17 cellular contexts compared by ENCODE assay signal in the genomic region with DNA sequence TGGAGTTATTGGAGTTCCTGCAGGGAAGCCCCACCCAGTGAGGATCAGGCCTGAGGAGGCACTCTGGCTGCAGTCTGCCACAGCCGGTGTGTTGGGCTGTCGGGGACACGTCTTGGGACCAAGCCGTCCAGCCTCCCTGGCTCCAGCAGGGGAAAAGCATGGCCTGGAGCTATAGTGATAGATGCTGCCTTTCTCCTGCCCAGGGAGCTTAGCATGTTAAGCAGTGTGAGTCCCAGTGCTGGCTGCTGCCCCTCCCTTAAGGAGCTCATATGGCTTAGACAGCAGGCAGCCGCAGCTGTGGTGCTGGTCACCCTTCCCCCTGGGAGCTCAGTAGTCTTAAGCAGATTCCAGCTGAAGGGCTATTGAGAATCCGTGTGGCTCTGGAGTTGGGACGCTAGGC.
A peak's percentile ranks its signal among the peaks of the same experiment; 100 is the strongest.
DNase-seq lines count a peak whose midpoint lies in the region; ATAC-seq, FAIRE-seq and TF ChIP-seq lines count a peak whose summit lies in the region.
"Had no signal": no experiment of that assay in that cellular context is flagged by ENCODE, and none has a peak within 500 bp of the region (broad histone marks: within the 10 kb centered on the region; RNA-seq: fewer than 3 reads in every experiment).

No MANE protein-coding gene starts in this region.

- peaks cover 14% of the 10 kb centered on the region for H3K9me3 Mint-ChIP-seq in Caco-2 (ENCODE audit: unreplicated experiment)

- ATAC-seq in HepG2: no peak
- ATAC-seq in right lobe of liver: no peak
- ATAC-seq in HG02840 (IDR thresholded peaks at IDR 0.05; ENCODE audit: low FRiP score, unreplicated experiment): no peak

- H3K4me3 Mint-ChIP-seq in Caco-2 (ENCODE audit: unreplicated experiment): no peak overlapping the region

- intact Hi-C loops in HepG2 (cut with micrococcal nuclease; ENCODE audit: unreplicated experiment): no loop called here
- intact Hi-C loops in right lobe of liver (cut with DNase I): no loop called here
- intact Hi-C loops in kidney (cut with DNase I): no loop called here
- intact Hi-C loops in Caco-2 (cut with micrococcal nuclease; ENCODE audit: unreplicated experiment): no loop called here

- 93% methylated on average over 3 of the region's 7 CpGs for WGBS in HepG2 (ENCODE audit: low lambda C conversion rate)
- no CpG with 5 or more reads among the region's 7 CpGs for WGBS in right lobe of liver (ENCODE audit: insufficient coverage, low coverage, low lambda C conversion rate, missing lambda C conversion rate)

- H3K27me3 ChIP-seq in HepG2 (ENCODE audit: control insufficient read depth in 1 of 2, insufficient read depth in 2 of 2, low read length in 2 of 2): no peaks in the 10 kb centered on the region
- no peaks in the 10 kb centered on the region for H3K27me3 ChIP-seq in right lobe of liver
- H3K27me3 ChIP-seq in Caco-2 (replicated peaks; ENCODE audit: control insufficient read depth, insufficient read depth, low read length): no peaks in the 10 kb centered on the region

- TF ChIP-seq CTCF in HepG2 (CRISPR knock-in tag; IDR thresholded peaks at IDR 0.05) (no peak), right lobe of liver (IDR thresholded peaks at IDR 0.05) (no peak), kidney (IDR thresholded peaks at IDR 0.05; ENCODE audit: borderline replicate concordance, extremely low read depth, insufficient read depth) (no peak), Caco-2 (IDR thresholded peaks at IDR 0.05; ENCODE audit: insufficient read depth in 1 of 2, low read depth in 1 of 2, low read length in 1 of 2, severe bottlenecking in 1 of 2, unreplicated experiment in 1 of 2) (no peak)

- no peaks in the 10 kb centered on the region for H3K27me3 Mint-ChIP-seq in Caco-2 (ENCODE audit: insufficient read depth, unreplicated experiment)

- no peak for TF ChIP-seq RAD21 in HepG2 (CRISPR knock-in tag; IDR thresholded peaks at IDR 0.05)

- H3K27ac ChIP-seq in HepG2 (ENCODE audit: extremely low read length, insufficient read depth, low read length) (no peak overlapping the region), right lobe of liver (no peak overlapping the region), kidney (ENCODE audit: low read depth in 2 of 2, low read length in 2 of 2) (no peak overlapping the region)
- H3K27ac ChIP-seq: C4-2B, RWPE1 had no signal

- H3K4me1 ChIP-seq in HepG2 (ENCODE audit: insufficient read depth, low read length) (0 out of 2 replicates have a peak, but pooled peaks cover 6% of the 10 kb centered on the region), right lobe of liver (peaks cover 0 to 2% (median 0%) of the 10 kb centered on the region in 4 donors), kidney (ENCODE audit: control insufficient read depth in 1 of 2, insufficient read depth in 1 of 2, low read depth in 1 of 2, low read length in 2 of 2) (no peaks in the 10 kb centered on the region), Caco-2 (0 out of 2 replicates have a peak, but pooled peaks cover 4% of the 10 kb centered on the region)

- H3K4me2 ChIP-seq in HepG2 (ENCODE audit: low read depth, low read length): no peak overlapping the region

- H3K27ac Mint-ChIP-seq in Caco-2 (ENCODE audit: unreplicated experiment): no peak overlapping the region

- H3K36me3 ChIP-seq in HepG2 (replicated peaks in 1 of 2; ENCODE audit: control insufficient read depth in 1 of 2, insufficient read depth in 2 of 2, low read length in 2 of 2) (no peaks in the 10 kb centered on the region), right lobe of liver (no peaks in the 10 kb centered on the region), kidney (ENCODE audit: control insufficient read depth in 1 of 2, insufficient read depth in 2 of 2, low read length in 2 of 2) (no peaks in the 10 kb centered on the region), Caco-2 (ENCODE audit: control insufficient read depth, insufficient read depth, low read length) (no peaks in the 10 kb centered on the region; the same call in 1 of the 2 replicates)

- H3K36me3 Mint-ChIP-seq in Caco-2 (ENCODE audit: insufficient read depth, unreplicated experiment): peaks cover 10% of the 10 kb centered on the region

- H3K9me3 ChIP-seq in HepG2 (ENCODE audit: low read length) (peaks cover 6% of the 10 kb centered on the region; the same call in 1 of the 2 replicates), right lobe of liver (no peaks in the 10 kb centered on the region), kidney (ENCODE audit: control insufficient read depth in 1 of 2, low read length in 2 of 2) (peaks cover 2 to 6% of the 10 kb centered on the region in 2 donors), Caco-2 (no peaks in the 10 kb centered on the region)

- FAIRE-seq in HepG2 (lab: Jason Lieb, UNC) (no peak), kidney (lab: Jason Lieb, UNC) (no peak)

- H3K4me3 ChIP-seq in HepG2 (replicated peaks in 1 of 3; ENCODE audit: insufficient read depth in 1 of 3, low read depth in 2 of 3, low read length in 3 of 3): no peak overlapping the region
- no peak overlapping the region for H3K4me3 ChIP-seq in right lobe of liver
- no peak overlapping the region for H3K4me3 ChIP-seq in kidney (ENCODE audit: low read length in 2 of 2)
- no peak overlapping the region for H3K4me3 ChIP-seq in Caco-2 (ENCODE audit: low read depth, low read length)

- TF ChIP-seq POLR2A in HepG2 (IDR thresholded peaks at IDR 0.05; ENCODE audit: insufficient read depth in 1 of 2, low read depth in 2 of 2, low read length in 2 of 2): no peak
- no peak for TF ChIP-seq POLR2A in right lobe of liver (IDR thresholded peaks at IDR 0.05)

- H3K9ac ChIP-seq in HepG2 (ENCODE audit: insufficient read depth, low read depth, low read length) (no peak overlapping the region), kidney (ENCODE audit: low read length in 2 of 2) (no peak overlapping the region)

- no peaks in the 10 kb centered on the region for H4K20me1 ChIP-seq in HepG2 (ENCODE audit: insufficient read depth, low read length)

- DNase-seq in HepG2 (ENCODE audit: low spot score): no peak
- DNase-seq in right lobe of liver: no peak
- DNase-seq in NCI-H82 (lab: John Stamatoyannopoulos, UW): peak; percentile 99
- peak; percentile 50 for DNase-seq in kidney
- DNase-seq in Caco-2: no peak
- DNase-seq in SW480 (ENCODE audit: low spot score): no peak
- no peak for DNase-seq in dermis blood vessel endothelial cell
- DNase-seq: COR-L47, DMS79, KG1, NCI-H1436, NCI-H2029 treated with DMSO at 0.1 percent for 48 hours, NCI-H510A, SW 1271 had no signal

- H2AFZ ChIP-seq in HepG2 (ENCODE audit: low read length): no peak overlapping the region

- POLR2A ChIA-PET in HepG2 (lab: Yijun Ruan, JAX) (no interaction called here), Caco-2 (lab: Charles Lee) (no interaction called here)

- CTCF ChIA-PET in HepG2 (lab: Yijun Ruan, JAX; ENCODE audit: low intra/inter-chr PET ratio, low total read pairs): no interaction called here
- CTCF ChIA-PET in Caco-2 (lab: Charles Lee): no interaction called here

- H3K79me2 ChIP-seq in HepG2 (ENCODE audit: insufficient read depth, low read length): peaks cover 23% of the 10 kb centered on the region

- H3K4me1 Mint-ChIP-seq in Caco-2 (ENCODE audit: low read depth, unreplicated experiment): peaks cover 37% of the 10 kb centered on the region

- in situ Hi-C loops in HepG2 (cut with HindIII; ENCODE audit: extremely low pct_ligation_motif_present, low pct_unique_long_range_greater_than_20kb): no loop called here

- BruUV-seq in HepG2 (replicated peaks; lab: Mats Ljungman, UMichigan) (no TSS peak), Caco-2 (replicated peaks; lab: Mats Ljungman, UMichigan) (no TSS peak)

- TF ChIP-seq EP300 in HepG2 (IDR thresholded peaks at IDR 0.05; ENCODE audit: low read depth in 2 of 2, low read length in 2 of 2): no peak
- no peak for TF ChIP-seq EP300 in HepG2 (CRISPR knock-in tag; IDR thresholded peaks at IDR 0.05; ENCODE audit: borderline replicate concordance)

TF ChIP-seq in HepG2, 621 proteins besides CTCF, POLR2A, EP300 and RAD21 (continues in another document):
- TF ChIP-seq PRDM4 (CRISPR knock-in tag; IDR thresholded peaks at IDR 0.05; ENCODE audit: borderline replicate concordance) (no peak), KLF13 (CRISPR knock-in tag; IDR thresholded peaks at IDR 0.05) (0 out of 2 replicates have a peak, but pooled peaks have one; percentile 13)

Comparison
In these comparisons a context has a peak if more than half of its experiments do, and no peak if none do; other contexts are left out.
1. DNase-seq: peak in NCI-H82 (single experiment) and kidney (single experiment); none in HepG2 (single experiment), right lobe of liver (0 of 3), Caco-2 (0 of 2), SW480 (single experiment) and dermis blood vessel endothelial cell (single experiment).